14 cellular contexts compared by ENCODE assay signal in the genomic region with DNA sequence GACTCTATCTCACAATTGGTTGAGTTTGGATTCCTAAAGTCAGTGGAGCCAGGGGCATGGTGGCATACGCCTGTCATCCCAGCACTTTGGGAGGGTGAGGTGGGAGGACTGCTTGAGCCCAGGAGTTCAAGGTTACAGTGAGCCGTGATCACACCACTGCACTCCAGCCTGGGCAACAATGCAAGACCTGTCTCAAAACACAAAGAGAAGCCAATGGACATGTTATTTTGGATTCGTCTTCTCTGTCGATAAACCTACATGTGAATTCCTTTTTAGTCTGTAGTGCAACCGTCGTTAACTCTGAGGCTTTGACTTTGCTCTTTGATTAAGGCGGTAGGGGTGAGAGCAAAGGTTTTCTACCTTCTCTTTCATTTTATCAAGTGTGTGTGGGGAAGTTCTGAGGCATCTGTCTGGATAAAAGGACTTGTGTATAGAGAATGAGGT.
A peak's percentile ranks its signal among the peaks of the same experiment; 100 is the strongest.
DNase-seq lines count a peak whose midpoint lies in the region; ATAC-seq, FAIRE-seq and TF ChIP-seq lines count a peak whose summit lies in the region.
"Had no signal": no experiment of that assay in that cellular context is flagged by ENCODE, and none has a peak within 500 bp of the region (broad histone marks: within the 10 kb centered on the region; RNA-seq: fewer than 3 reads in every experiment).

No MANE protein-coding gene starts in this region.

- in situ Hi-C loops in HepG2 (cut with HindIII; ENCODE audit: extremely low pct_ligation_motif_present, low pct_unique_long_range_greater_than_20kb), result loop anchor here (25.0 kb wide), 2 partner anchors 287 to 637 kb away; no protein-coding TSS in a partner anchor

- ATAC-seq in WTC11, result no peak
- ATAC-seq in HepG2, result peak; percentile 56
- ATAC-seq in GM19328 (IDR thresholded peaks at IDR 0.05; ENCODE audit: unreplicated experiment), result no peak
- ATAC-seq: A549 had no signal

- peak overlapping the region in 1 of 3 experiments; percentile 40; a peak in 1 of 6 replicates for H3K4me3 ChIP-seq in HepG2 (replicated peaks in 1 of 3; ENCODE audit: insufficient read depth in 1 of 3, low read depth in 2 of 3, low read length in 3 of 3)
- no peak overlapping the region for H3K4me3 ChIP-seq in small intestine (ENCODE audit: low read depth in 1 of 2, low read length in 2 of 2)
- H3K4me3 ChIP-seq: A549, GM23338 had no signal

- TF ChIP-seq POLR2A in HepG2 (IDR thresholded peaks at IDR 0.05; ENCODE audit: insufficient read depth in 1 of 2, low read depth in 2 of 2, low read length in 2 of 2), result no peak

- H3K4me1 ChIP-seq in HepG2 (ENCODE audit: insufficient read depth, low read length) (peaks cover 100% of the 10 kb centered on the region), small intestine (ENCODE audit: control insufficient read depth in 2 of 2, insufficient read depth in 1 of 2, low read depth in 1 of 2, low read length in 1 of 2) (peaks cover 3 to 8% of the 10 kb centered on the region in 2 donors)

- H4K20me1 ChIP-seq in HepG2 (ENCODE audit: insufficient read depth, low read length), result no peaks in the 10 kb centered on the region

- intact Hi-C loops in HepG2 (cut with micrococcal nuclease; ENCODE audit: unreplicated experiment), result no loop called here

- H3K27ac Mint-ChIP-seq in WTC11, result peak overlapping the region; percentile 53; the same call in 1 of the 2 replicates
- H3K27ac Mint-ChIP-seq in activated naive CD8-positive, alpha-beta T cell treated with anti-CD3 and anti-CD28 coated beads for 36 hours, result peak overlapping the region; percentile 30
- H3K27ac Mint-ChIP-seq: GM23338 had no signal

- H3K4me2 ChIP-seq in HepG2 (ENCODE audit: low read depth, low read length), result peak overlapping the region; percentile 61
- H3K4me2 ChIP-seq: A549, GM23338 had no signal

- no TSS peak for BruUV-seq in HepG2 (replicated peaks; lab: Mats Ljungman, UMichigan)

- WGBS in HepG2 (ENCODE audit: low lambda C conversion rate), result 0% methylated on average over 5 of the region's 7 CpGs
- whole genome bisulfite sequencing in small intestine, 3 donors, result 26 to 71% (median 43%) methylated on average over 7 of the region's 7 CpGs

- DNase-seq in WTC11 (ENCODE audit: low spot score) (no peak), HepG2 (ENCODE audit: low spot score) (peak; percentile 86), small intestine (peak; percentile 85), putamen (ENCODE audit: low spot score) (no peak), NCI-H524 (lab: John Stamatoyannopoulos, UW) (no peak)
- no peak for DNase-seq in activated naive CD8-positive, alpha-beta T cell treated with anti-CD3 and anti-CD28 coated beads for 36 hours
- DNase-seq: Calu3, DMS 273 treated with DMSO at 0.1 percent for 48 hours, H9 had no signal

- no peaks in the 10 kb centered on the region for H3K27me3 ChIP-seq in HepG2 (ENCODE audit: control insufficient read depth in 1 of 2, insufficient read depth in 2 of 2, low read length in 2 of 2)
- H3K27me3 ChIP-seq in small intestine (ENCODE audit: control insufficient read depth in 2 of 2, insufficient read depth in 2 of 2, low read length in 2 of 2), result no peaks in the 10 kb centered on the region

- CTCF ChIA-PET in WTC11 (lab: Charles Lee) (interaction anchor here (2.3 kb wide), 1 partner anchor 73 kb away, joined by 13 read pairs; no protein-coding TSS in a partner anchor), HepG2 (lab: Yijun Ruan, JAX; ENCODE audit: low intra/inter-chr PET ratio, low total read pairs) (no interaction called here)

- H3K27me3 Mint-ChIP-seq in WTC11 (ENCODE audit: low read depth), result no peaks in the 10 kb centered on the region
- no peaks in the 10 kb centered on the region for H3K27me3 Mint-ChIP-seq in activated naive CD8-positive, alpha-beta T cell treated with anti-CD3 and anti-CD28 coated beads for 36 hours
- H3K27me3 Mint-ChIP-seq: IgD-negative memory B cell had no signal

- H3K4me1 Mint-ChIP-seq in WTC11, result peaks cover 20% of the 10 kb centered on the region
- H3K4me1 Mint-ChIP-seq in activated naive CD8-positive, alpha-beta T cell treated with anti-CD3 and anti-CD28 coated beads for 36 hours, result peaks cover 46% of the 10 kb centered on the region

- H3K36me3 ChIP-seq in HepG2 (replicated peaks in 1 of 2; ENCODE audit: control insufficient read depth in 1 of 2, insufficient read depth in 2 of 2, low read length in 2 of 2), result no peaks in the 10 kb centered on the region; a peak in 1 of 5 replicates
- H3K36me3 ChIP-seq in small intestine (ENCODE audit: control insufficient read depth in 2 of 2, insufficient read depth in 2 of 2, low read length in 2 of 2), result peaks cover 0 to 1% of the 10 kb centered on the region in 2 donors

- peak overlapping the region; percentile 72 for H3K9ac ChIP-seq in HepG2 (ENCODE audit: insufficient read depth, low read depth, low read length)

- FAIRE-seq in HepG2 (lab: Jason Lieb, UNC), result peak; percentile 50
- no peak for FAIRE-seq in small intestine (lab: Jason Lieb, UNC)
- FAIRE-seq: A549 had no signal

- TF ChIP-seq EP300 in HepG2 (IDR thresholded peaks at IDR 0.05; ENCODE audit: low read depth in 2 of 2, low read length in 2 of 2) (peak in 1 of 2 experiments; percentile 77; a peak in 2 of 4 replicates), HepG2 (CRISPR knock-in tag; IDR thresholded peaks at IDR 0.05; ENCODE audit: borderline replicate concordance) (0 out of 2 replicates have a peak, but pooled peaks have one; percentile 68)

- no peak overlapping the region for H3K4me3 Mint-ChIP-seq in WTC11
- no peak overlapping the region for H3K4me3 Mint-ChIP-seq in activated naive CD8-positive, alpha-beta T cell treated with anti-CD3 and anti-CD28 coated beads for 36 hours
- H3K4me3 Mint-ChIP-seq: CD14-positive monocyte, GM23338, H9, IgD-negative memory B cell had no signal

- TF ChIP-seq RAD21 in HepG2 (CRISPR knock-in tag; IDR thresholded peaks at IDR 0.05), result no peak

- H3K9me3 ChIP-seq in HepG2 (ENCODE audit: low read length) (no peaks in the 10 kb centered on the region), small intestine (ENCODE audit: control insufficient read depth, low read depth) (no peaks in the 10 kb centered on the region)
- H3K9me3 ChIP-seq: A549 had no signal

- H3K27ac ChIP-seq in HepG2 (ENCODE audit: extremely low read length, insufficient read depth, low read length) (peak overlapping the region; percentile 99), small intestine (ENCODE audit: low read depth in 1 of 2, low read length in 1 of 2) (peak overlapping the region in 1 of 2 donors; percentile 11)
- H3K27ac ChIP-seq: A549 had no signal

- H3K79me2 ChIP-seq in HepG2 (ENCODE audit: insufficient read depth, low read length), result peaks cover 28% of the 10 kb centered on the region

- H3K9me3 Mint-ChIP-seq in WTC11, result no peaks in the 10 kb centered on the region
- no peaks in the 10 kb centered on the region for H3K9me3 Mint-ChIP-seq in activated naive CD8-positive, alpha-beta T cell treated with anti-CD3 and anti-CD28 coated beads for 36 hours
- H3K9me3 Mint-ChIP-seq: CD14-positive monocyte, GM23338, H9, IgD-negative memory B cell had no signal

- no peak for TF ChIP-seq CTCF in WTC11 (IDR thresholded peaks at IDR 0.05)
- TF ChIP-seq CTCF in HepG2 (CRISPR knock-in tag; IDR thresholded peaks at IDR 0.05), result no peak

- POLR2A ChIA-PET in WTC11 (lab: Charles Lee), result no interaction called here
- POLR2A ChIA-PET in HepG2 (lab: Yijun Ruan, JAX), result interaction anchor here (0.6 to 3.2 kb wide), 2 partner anchors 22 to 42 kb away, joined by 3 to 16 read pairs; no protein-coding TSS in a partner anchor

- no peak overlapping the region for H2AFZ ChIP-seq in HepG2 (ENCODE audit: low read length)
- H2AFZ ChIP-seq: GM23338 had no signal

- no peaks in the 10 kb centered on the region for H3K36me3 Mint-ChIP-seq in WTC11
- H3K36me3 Mint-ChIP-seq in activated naive CD8-positive, alpha-beta T cell treated with anti-CD3 and anti-CD28 coated beads for 36 hours, result peaks cover 14% of the 10 kb centered on the region

TF ChIP-seq in WTC11, 78 proteins besides CTCF, POLR2A, EP300 and RAD21 (continues in another document):
- TF ChIP-seq, protein P1, sequence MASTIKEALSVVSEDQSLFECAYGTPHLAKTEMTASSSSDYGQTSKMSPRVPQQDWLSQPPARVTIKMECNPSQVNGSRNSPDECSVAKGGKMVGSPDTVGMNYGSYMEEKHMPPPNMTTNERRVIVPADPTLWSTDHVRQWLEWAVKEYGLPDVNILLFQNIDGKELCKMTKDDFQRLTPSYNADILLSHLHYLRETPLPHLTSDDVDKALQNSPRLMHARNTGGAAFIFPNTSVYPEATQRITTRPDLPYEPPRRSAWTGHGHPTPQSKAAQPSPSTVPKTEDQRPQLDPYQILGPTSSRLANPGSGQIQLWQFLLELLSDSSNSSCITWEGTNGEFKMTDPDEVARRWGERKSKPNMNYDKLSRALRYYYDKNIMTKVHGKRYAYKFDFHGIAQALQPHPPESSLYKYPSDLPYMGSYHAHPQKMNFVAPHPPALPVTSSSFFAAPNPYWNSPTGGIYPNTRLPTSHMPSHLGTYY (CRISPR knock-in tag; IDR thresholded peaks at IDR 0.05), result no peak

TF ChIP-seq in HepG2, 621 proteins besides CTCF, POLR2A, EP300 and RAD21 (continues in another document):
- TF ChIP-seq ATAD3A (CRISPR knock-in tag; IDR thresholded peaks at IDR 0.05) (no peak), NCOR1 (IDR thresholded peaks at IDR 0.05; ENCODE audit: borderline replicate concordance, low read length) (peak; percentile 69; the same call in 1 of the 2 replicates), TARDBP (CRISPR knock-in tag; IDR thresholded peaks at IDR 0.05) (peak; percentile 19; the same call in 1 of the 2 replicates), KDM1A (CRISPR knock-in tag; IDR thresholded peaks at IDR 0.05) (peak; percentile 49; the same call in 1 of the 2 replicates)
- TF ChIP-seq, protein P2, sequence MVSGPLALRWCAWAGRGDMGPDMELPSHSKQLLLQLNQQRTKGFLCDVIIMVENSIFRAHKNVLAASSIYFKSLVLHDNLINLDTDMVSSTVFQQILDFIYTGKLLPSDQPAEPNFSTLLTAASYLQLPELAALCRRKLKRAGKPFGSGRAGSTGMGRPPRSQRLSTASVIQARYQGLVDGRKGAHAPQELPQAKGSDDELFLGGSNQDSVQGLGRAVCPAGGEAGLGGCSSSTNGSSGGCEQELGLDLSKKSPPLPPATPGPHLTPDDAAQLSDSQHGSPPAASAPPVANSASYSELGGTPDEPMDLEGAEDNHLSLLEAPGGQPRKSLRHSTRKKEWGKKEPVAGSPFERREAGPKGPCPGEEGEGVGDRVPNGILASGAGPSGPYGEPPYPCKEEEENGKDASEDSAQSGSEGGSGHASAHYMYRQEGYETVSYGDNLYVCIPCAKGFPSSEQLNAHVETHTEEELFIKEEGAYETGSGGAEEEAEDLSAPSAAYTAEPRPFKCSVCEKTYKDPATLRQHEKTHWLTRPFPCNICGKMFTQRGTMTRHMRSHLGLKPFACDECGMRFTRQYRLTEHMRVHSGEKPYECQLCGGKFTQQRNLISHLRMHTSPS (CRISPR knock-in tag; IDR thresholded peaks at IDR 0.05; ENCODE audit: low read depth), result 0 out of 2 replicates have a peak, but pooled peaks have one; percentile 1

Comparison
In these comparisons a context has a peak if more than half of its experiments do, and no peak if none do; other contexts are left out.
1. DNase-seq: peak in HepG2 (single experiment) and small intestine (single experiment); none in WTC11 (single experiment), activated naive CD8-positive, alpha-beta T cell treated with anti-CD3 and anti-CD28 coated beads for 36 hours (single experiment), putamen (single experiment) and NCI-H524 (0 of 2).
2. Of the 50 proteins assayed by ChIP-seq in both HepG2 and WTC11: peak only in HepG2: ATF2, FOXK1, IRF2, TCF7, ZBTB43, ZNF121 and 3 more; only in WTC11: none; in both: none; in neither: 39; mixed calls (peak in some experiments, not most) for 2.